8 cellular contexts compared by ENCODE assay signal in the genomic region with DNA sequence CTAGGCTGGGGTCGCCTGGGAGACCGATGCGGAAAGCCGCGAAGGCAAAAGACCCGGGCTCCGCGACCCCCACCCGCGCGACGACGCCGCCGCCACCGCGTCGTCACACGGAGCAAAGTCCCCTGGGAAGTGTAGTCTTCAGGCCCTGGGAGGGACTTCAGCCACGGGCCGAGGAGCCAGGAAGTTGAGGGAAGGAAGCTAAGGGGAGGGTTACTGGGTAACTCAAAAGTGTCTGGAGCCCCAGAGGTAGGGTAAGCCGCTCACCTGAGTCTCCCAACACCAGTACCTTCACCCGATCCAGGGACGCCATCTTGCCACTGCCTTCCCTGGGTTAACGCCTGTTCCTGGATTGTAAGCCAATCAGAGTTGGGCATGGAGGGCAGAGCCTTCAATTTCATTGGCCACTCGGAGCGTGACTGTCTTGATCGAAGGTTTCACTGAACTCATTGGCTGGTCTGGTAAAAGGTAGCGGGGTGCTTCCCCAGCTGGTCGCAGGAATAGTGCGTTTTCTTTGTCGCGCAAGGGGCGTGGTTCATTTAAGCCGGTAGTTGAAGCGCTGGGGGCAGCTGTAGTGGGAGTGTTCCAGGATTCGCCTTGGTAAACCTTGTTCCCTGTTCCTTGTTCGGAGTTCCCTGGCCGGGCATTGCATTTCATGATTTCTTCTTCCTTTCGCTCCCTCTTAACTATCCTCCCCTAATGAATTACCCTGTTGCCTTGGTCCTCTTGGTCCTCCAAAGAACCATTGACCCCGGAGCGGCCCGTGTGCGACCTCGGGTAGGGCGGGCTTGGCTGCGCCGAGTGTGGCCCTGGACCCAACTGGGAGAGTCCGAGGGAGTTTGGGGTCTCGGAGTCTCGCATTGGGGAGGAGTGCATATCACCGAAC. TPM values are rescaled to one million over a fixed set of nuclear protein-coding genes. Genes with fewer than 3 reads are reported as not detected.
DNase-seq lines count a peak whose midpoint lies in the region; ATAC-seq and TF ChIP-seq lines count a peak whose summit lies in the region.

GTF2E1 (plus strand) TSS at position 547 of the 883 bp plus-strand sequence. CDS start 7,809 bp downstream, outside the sequence.
A gene with protein sequence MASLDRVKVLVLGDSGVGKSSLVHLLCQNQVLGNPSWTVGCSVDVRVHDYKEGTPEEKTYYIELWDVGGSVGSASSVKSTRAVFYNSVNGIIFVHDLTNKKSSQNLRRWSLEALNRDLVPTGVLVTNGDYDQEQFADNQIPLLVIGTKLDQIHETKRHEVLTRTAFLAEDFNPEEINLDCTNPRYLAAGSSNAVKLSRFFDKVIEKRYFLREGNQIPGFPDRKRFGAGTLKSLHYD (minus strand): TSS at position 319 of the 883 bp plus-strand sequence. CDS start 9 bp downstream, at position 310.

- peak within 1 kb of the TSS; percentile 90 for H3K4me3 ChIP-seq in CD8-positive, alpha-beta T cell (ENCODE audit: low read depth, low read length)
- peak within 1 kb of the TSS; percentile 98 for H3K4me3 ChIP-seq in lower lobe of right lung

- no peaks in the 10 kb centered on the region for H3K9me3 ChIP-seq in CD8-positive, alpha-beta T cell (ENCODE audit: low read length)
- H3K9me3 ChIP-seq in lower lobe of right lung: no peaks in the 10 kb centered on the region

- H3K9me3 Mint-ChIP-seq in CD8-positive, alpha-beta T cell: no peaks in the 10 kb centered on the region

- H3K4me1 ChIP-seq in CD8-positive, alpha-beta T cell (ENCODE audit: insufficient read depth, low read length): peaks cover 16% of the 10 kb centered on the region
- peaks cover 17% of the 10 kb centered on the region for H3K4me1 ChIP-seq in lower lobe of right lung

- DNase-seq in CD8-positive, alpha-beta T cell: peak; percentile 93 to 98 (median 95)
- DNase-seq in HS-27A (ENCODE audit: low read depth) (peak; percentile 98), NK-92 (lab: John Stamatoyannopoulos, UW; ENCODE audit: unreplicated experiment) (peak; percentile 81), lower lobe of right lung (peak; percentile 97)
- peak; percentile 90 to 94 for DNase-seq in activated CD8-positive, alpha-beta memory T cell treated with anti-CD3 and anti-CD28 coated beads for 1 hour (ENCODE audit: extremely low read depth in 1 of 2, low read depth in 1 of 2)
- peak; percentile 97 for DNase-seq in effector CD4-positive, alpha-beta T cell
- peak; percentile 89 to 98 (median 93) for DNase-seq in stimulated activated CD4-positive, alpha-beta T cell treated with anti-CD3 and anti-CD28 coated beads, TNF-alpha, amount 100 ng/mL, for 24 hours (ENCODE audit: low read depth in 3 of 3)

- H3K27me3 ChIP-seq in CD8-positive, alpha-beta T cell (ENCODE audit: insufficient read depth, low read length): no peaks in the 10 kb centered on the region
- H3K27me3 ChIP-seq in lower lobe of right lung (ENCODE audit: low read depth): no peaks in the 10 kb centered on the region

- H3K27me3 Mint-ChIP-seq in CD8-positive, alpha-beta T cell (ENCODE audit: low read depth): no peaks in the 10 kb centered on the region

- no peak for TF ChIP-seq CTCF in CD8-positive, alpha-beta T cell (IDR thresholded peaks at IDR 0.05)
- no peak for TF ChIP-seq CTCF in lower lobe of right lung (IDR thresholded peaks at IDR 0.05)

- ATAC-seq in CD8-positive, alpha-beta T cell: peak; percentile 96
- ATAC-seq in GM19467 (IDR thresholded peaks at IDR 0.05; ENCODE audit: unreplicated experiment) (peak; percentile 97), lower lobe of right lung (peak; percentile 100)

- peak within 1 kb of the TSS; percentile 97 for H3K27ac ChIP-seq in CD8-positive, alpha-beta T cell (ENCODE audit: low read depth, low read length)
- peak within 1 kb of the TSS; percentile 99 for H3K27ac ChIP-seq in lower lobe of right lung

- H3K4me1 Mint-ChIP-seq in CD8-positive, alpha-beta T cell (ENCODE audit: low read depth): peaks cover 49% of the 10 kb centered on the region

- no peaks in the 10 kb centered on the region for H3K36me3 ChIP-seq in CD8-positive, alpha-beta T cell (ENCODE audit: insufficient read depth, low read length)
- H3K36me3 ChIP-seq in lower lobe of right lung: peaks cover 9% of the 10 kb centered on the region

- intact Hi-C loops in CD8-positive, alpha-beta T cell (cut with DNase I, micrococcal nuclease): loop anchor here (1.0 to 10.0 kb wide), 16 partner anchors 23 to 1772 kb away; partner anchors contain the start of genes EAF2 (in 2 of the 2), GSK3B (in 2 of the 2), IQCB1 (in 2 of the 2) and NDUFB4 (in 2 of the 2)
- intact Hi-C loops in lower lobe of right lung (cut with DNase I): no loop called here

- H3K27ac Mint-ChIP-seq in CD8-positive, alpha-beta T cell: peak within 1 kb of the TSS; percentile 98

- CTCF ChIA-PET in CD8-positive, alpha-beta T cell (lab: Charles Lee): interaction anchor here (1.0 to 2.7 kb wide), 4 partner anchors 138 to 183 kb away, joined by 3 to 11 read pairs (median 4); partner anchors contain the start of gene NDUFB4

- H3K36me3 Mint-ChIP-seq in CD8-positive, alpha-beta T cell: peaks cover 19% of the 10 kb centered on the region

- POLR2A ChIA-PET in CD8-positive, alpha-beta T cell (lab: Charles Lee): interaction anchor here (0.8 to 4.1 kb wide), 8 partner anchors 12 to 183 kb away, joined by 3 to 25 read pairs (median 4); partner anchors contain the start of gene NDUFB4

- H3K4me3 Mint-ChIP-seq in CD8-positive, alpha-beta T cell: peak within 1 kb of the TSS; percentile 94

RNA-seq across cellular contexts. Expression of gene GTF2E1, which starts in this region (rescaled TPM):
- 1 to 10 TPM; 5.8 to 7.8 TPM for total RNA-seq in CD8-positive, alpha-beta T cell
- total RNA-seq in lower lobe of right lung: 18.5 TPM

RNA-seq across cellular contexts. Expression of the second gene that starts in this region (rescaled TPM):
- 10 to 100 TPM; 14.0 to 15.2 TPM for total RNA-seq in CD8-positive, alpha-beta T cell
- 24.5 TPM for total RNA-seq in lower lobe of right lung

Comparison
In these comparisons a context has a peak if more than half of its experiments do, and no peak if none do; other contexts are left out.
1. Peak in every context shown above with its lines: DNase-seq, ATAC-seq, H3K4me3 ChIP-seq and H3K27ac ChIP-seq.